In the genomic region with DNA sequence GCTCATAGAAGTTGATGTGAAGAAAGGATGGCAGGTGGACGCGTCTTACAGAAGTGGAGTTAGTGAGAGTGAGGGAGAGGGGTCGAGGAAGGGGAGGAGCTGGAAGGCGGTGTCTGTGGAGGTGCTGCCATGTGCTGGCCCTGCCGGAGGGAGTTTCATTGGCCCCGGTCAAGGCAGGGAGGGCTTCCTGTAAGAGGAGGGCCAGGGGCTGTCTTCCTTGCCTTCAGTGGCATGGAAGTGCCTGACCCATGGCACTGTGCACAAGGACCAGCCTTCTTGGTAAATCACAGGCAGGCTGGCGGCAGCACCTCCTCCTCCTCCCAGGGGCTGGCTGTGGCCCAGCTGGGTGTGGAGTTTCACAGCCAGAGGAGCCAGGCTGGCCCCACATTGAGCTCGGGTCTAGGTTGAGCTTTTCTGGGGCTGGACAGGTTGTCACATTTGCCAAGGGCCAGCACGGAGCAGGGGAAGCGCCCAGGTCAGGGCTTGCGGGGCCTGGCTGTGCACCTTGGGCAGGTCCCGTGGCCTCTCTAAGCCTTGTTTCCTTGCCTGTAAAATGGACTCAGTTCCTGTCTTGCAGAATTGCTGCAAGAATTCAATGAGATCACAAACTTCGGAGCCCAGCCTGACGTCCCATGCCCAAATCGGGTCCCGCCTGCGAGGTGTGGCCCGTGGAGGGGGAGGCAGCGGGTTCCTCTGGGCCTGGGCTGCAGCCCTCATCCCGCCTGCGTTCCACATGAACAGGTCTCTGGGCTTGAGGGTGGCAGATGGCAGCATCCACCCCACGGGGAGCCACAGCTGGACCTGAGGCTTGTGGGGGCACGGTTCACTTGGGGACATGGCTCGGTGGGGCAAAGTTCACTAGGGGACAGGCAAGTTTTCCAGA, we compare ENCODE assay signal across 15 cellular contexts. TPM values are rescaled to one million over a fixed set of nuclear protein-coding genes. Genes with fewer than 3 reads are reported as not detected.
DNase-seq lines count a peak whose midpoint lies in the region; ATAC-seq, FAIRE-seq and TF ChIP-seq lines count a peak whose summit lies in the region.
"Had no signal": no experiment of that assay in that cellular context is flagged by ENCODE, and none has a peak within 500 bp of the region (broad histone marks: within the 10 kb centered on the region; RNA-seq: fewer than 3 reads in every experiment).

No MANE protein-coding gene starts in this region.

- no peaks in the 10 kb centered on the region for H3K36me3 Mint-ChIP-seq in chondrocyte (ENCODE audit: low read depth)

- peaks cover 4% of the 10 kb centered on the region for H3K27me3 Mint-ChIP-seq in chondrocyte (ENCODE audit: low read depth)

- H3K9me3 Mint-ChIP-seq in chondrocyte (ENCODE audit: low read depth): no peaks in the 10 kb centered on the region

- H3K4me1 ChIP-seq in kidney (ENCODE audit: control insufficient read depth in 1 of 2, insufficient read depth in 1 of 2, low read depth in 1 of 2, low read length in 2 of 2) (peaks cover 0 to 10% of the 10 kb centered on the region in 2 donors), subcutaneous abdominal adipose tissue (ENCODE audit: control insufficient read depth in 5 of 5, insufficient read depth in 5 of 5, low read length in 5 of 5) (peaks cover 13 to 97% (median 63%) of the 10 kb centered on the region in 5 donors)
- H3K4me1 ChIP-seq: body of pancreas had no signal

- FAIRE-seq in kidney (lab: Jason Lieb, UNC): no peak
- FAIRE-seq: GM12878 had no signal

- H3K27ac Mint-ChIP-seq in chondrocyte (ENCODE audit: unreplicated experiment): peak overlapping the region; percentile 27

- no peak for ATAC-seq in HG02623 (IDR thresholded peaks at IDR 0.05; ENCODE audit: unreplicated experiment)
- ATAC-seq: body of pancreas, GM12878 had no signal

- in situ Hi-C loops in ACHN (cut with HindIII; ENCODE audit: low pct_ligation_motif_present, low pct_unique_long_range_greater_than_20kb, low sequenced_read_pairs): no loop called here

- intact Hi-C loops in kidney (cut with DNase I): no loop called here

- H3K9me3 ChIP-seq in kidney (ENCODE audit: control insufficient read depth in 1 of 2, low read length in 2 of 2) (no peaks in the 10 kb centered on the region), subcutaneous abdominal adipose tissue (ENCODE audit: control insufficient read depth in 5 of 5, low read length in 5 of 5) (no peaks in the 10 kb centered on the region)
- H3K9me3 ChIP-seq: body of pancreas, neutrophil had no signal

- H3K4me3 Mint-ChIP-seq in chondrocyte (ENCODE audit: unreplicated experiment): no peak overlapping the region

- DNase-seq in NCI-H1694 (lab: John Stamatoyannopoulos, UW): peak; percentile 48
- DNase-seq in chondrocyte (ENCODE audit: low spot score): peak; percentile 90
- DNase-seq in kidney: peak; percentile 73
- no peak for DNase-seq in RPMI8226
- DNase-seq in NCI-H1105 treated with DMSO at 0.1 percent for 48 hours (lab: John Stamatoyannopoulos, UW): no peak
- DNase-seq in ACHN: no peak
- DNase-seq: activated T-cell treated with anti-CD3 and anti-CD28 coated beads, Interleukin-2, amount 50 U/mL, for 48 hours; body of pancreas; islet precursor cell; NCI-H774; stimulated activated CD4-positive, alpha-beta T cell treated with anti-CD3 and anti-CD28 coated beads, Interleukin-2, amount 100 ng/mL, for 48 hours had no signal

- no peak overlapping the region for H3K9ac ChIP-seq in kidney (ENCODE audit: low read length in 2 of 2)
- no peak overlapping the region for H3K9ac ChIP-seq in subcutaneous abdominal adipose tissue (ENCODE audit: low read length in 5 of 5)

- H3K4me3 ChIP-seq in kidney (ENCODE audit: low read length in 2 of 2) (no peak overlapping the region), subcutaneous abdominal adipose tissue (ENCODE audit: low read depth in 1 of 5, low read length in 5 of 5) (peak overlapping the region in 2 of 5 donors; percentile 9 to 39)
- H3K4me3 ChIP-seq: body of pancreas, GM12878 had no signal

- H3K36me3 ChIP-seq in kidney (ENCODE audit: control insufficient read depth in 1 of 2, insufficient read depth in 2 of 2, low read length in 2 of 2) (no peaks in the 10 kb centered on the region), subcutaneous abdominal adipose tissue (ENCODE audit: control insufficient read depth in 5 of 5, insufficient read depth in 5 of 5, low read length in 5 of 5) (no peaks in the 10 kb centered on the region)
- H3K36me3 ChIP-seq: neutrophil had no signal

- TF ChIP-seq CTCF in chondrocyte (IDR thresholded peaks at IDR 0.05) (no peak), kidney (IDR thresholded peaks at IDR 0.05; ENCODE audit: borderline replicate concordance, extremely low read depth, insufficient read depth) (no peak)

- H3K27ac ChIP-seq in kidney (ENCODE audit: low read depth in 2 of 2, low read length in 2 of 2): no peak overlapping the region
- peak overlapping the region; percentile 10 for H3K27ac ChIP-seq in subcutaneous abdominal adipose tissue (ENCODE audit: low read depth, low read length)
- H3K27ac ChIP-seq: body of pancreas, neutrophil had no signal

- peaks cover 39% of the 10 kb centered on the region for H3K4me1 Mint-ChIP-seq in chondrocyte (ENCODE audit: low read depth)

- no peaks in the 10 kb centered on the region for H3K27me3 ChIP-seq in subcutaneous abdominal adipose tissue (ENCODE audit: control insufficient read depth in 5 of 5, insufficient read depth in 4 of 5, low read length in 5 of 5)
- H3K27me3 ChIP-seq: body of pancreas, neutrophil had no signal

RNA-seq across cellular contexts. Expression of gene HTRA3, which starts 7.0 kb away (rescaled TPM):
- total RNA-seq in chondrocyte (0.68 to 4.8 TPM (median 3.5 TPM) in 3 replicates), kidney (1.7 TPM)
- polyA plus RNA-seq in kidney (ENCODE audit: insufficient read depth, low read depth, low replicate concordance): 6.5 TPM

Comparison
In these comparisons a context has a peak if more than half of its experiments do, and no peak if none do; other contexts are left out.
1. DNase-seq: peak in NCI-H1694 (single experiment), chondrocyte (single experiment) and kidney (single experiment); none in RPMI8226 (single experiment), NCI-H1105 treated with DMSO at 0.1 percent for 48 hours (single experiment) and ACHN (single experiment).